ENCODE assay signal across 1 cellular context in the genomic region with DNA sequence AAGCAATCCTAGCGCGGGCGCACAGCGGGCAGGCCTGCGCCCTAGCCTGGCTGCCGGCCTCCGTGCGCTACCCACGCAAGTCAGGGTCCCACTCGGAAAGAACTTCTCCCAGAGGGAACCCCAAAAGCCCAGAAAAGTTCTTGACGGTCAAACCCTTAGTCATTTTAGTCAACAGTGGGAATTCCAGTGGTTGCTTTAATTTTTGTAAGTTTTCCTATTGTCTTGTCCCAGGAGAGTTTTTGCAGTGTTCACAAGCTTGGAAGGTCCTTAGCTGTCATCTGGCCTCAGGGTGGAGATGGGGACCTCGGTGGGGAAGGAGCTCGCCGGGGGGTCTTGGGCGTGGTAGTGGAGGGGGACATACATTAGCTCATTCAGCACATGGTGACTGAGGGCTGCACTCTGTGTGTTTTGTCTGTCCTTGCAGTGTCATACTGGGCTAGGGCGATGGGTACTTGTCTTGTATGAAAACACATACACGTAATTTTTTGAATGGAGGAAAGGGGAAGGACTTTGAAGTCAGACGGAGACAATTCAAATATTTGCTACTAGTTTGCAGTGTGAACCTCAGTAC.
TF ChIP-seq lines count a peak whose summit lies in the region.

No MANE protein-coding gene starts in this region.

TF ChIP-seq in K562, 482 proteins besides CTCF, POLR2A, EP300 and RAD21 (continued from another document):
- TF ChIP-seq ZNF133 (CRISPR knock-in tag; IDR thresholded peaks at IDR 0.05): no peak
- TF ChIP-seq, protein P1, sequence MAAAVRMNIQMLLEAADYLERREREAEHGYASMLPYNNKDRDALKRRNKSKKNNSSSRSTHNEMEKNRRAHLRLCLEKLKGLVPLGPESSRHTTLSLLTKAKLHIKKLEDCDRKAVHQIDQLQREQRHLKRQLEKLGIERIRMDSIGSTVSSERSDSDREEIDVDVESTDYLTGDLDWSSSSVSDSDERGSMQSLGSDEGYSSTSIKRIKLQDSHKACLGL (CRISPR knock-in tag; IDR thresholded peaks at IDR 0.05; ENCODE audit: borderline replicate concordance, poor library complexity, severe bottlenecking): no peak
- no peak for TF ChIP-seq SREBF2 (CRISPR knock-in tag; IDR thresholded peaks at IDR 0.05)
- no peak for TF ChIP-seq CBX5 (IDR thresholded peaks at IDR 0.05; ENCODE audit: borderline replicate concordance, low read depth)
- peak; percentile 30 for TF ChIP-seq ELF1 (tag; IDR thresholded peaks at IDR 0.05)
- TF ChIP-seq, protein P2, sequence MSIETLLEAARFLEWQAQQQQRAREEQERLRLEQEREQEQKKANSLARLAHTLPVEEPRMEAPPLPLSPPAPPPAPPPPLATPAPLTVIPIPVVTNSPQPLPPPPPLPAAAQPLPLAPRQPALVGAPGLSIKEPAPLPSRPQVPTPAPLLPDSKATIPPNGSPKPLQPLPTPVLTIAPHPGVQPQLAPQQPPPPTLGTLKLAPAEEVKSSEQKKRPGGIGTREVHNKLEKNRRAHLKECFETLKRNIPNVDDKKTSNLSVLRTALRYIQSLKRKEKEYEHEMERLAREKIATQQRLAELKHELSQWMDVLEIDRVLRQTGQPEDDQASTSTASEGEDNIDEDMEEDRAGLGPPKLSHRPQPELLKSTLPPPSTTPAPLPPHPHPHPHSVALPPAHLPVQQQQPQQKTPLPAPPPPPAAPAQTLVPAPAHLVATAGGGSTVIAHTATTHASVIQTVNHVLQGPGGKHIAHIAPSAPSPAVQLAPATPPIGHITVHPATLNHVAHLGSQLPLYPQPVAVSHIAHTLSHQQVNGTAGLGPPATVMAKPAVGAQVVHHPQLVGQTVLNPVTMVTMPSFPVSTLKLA (conservative IDR thresholded peaks at IDR 0.05): peak in 1 of 2 experiments; percentile 15; a peak in 3 of 4 replicates
- no peak for TF ChIP-seq ATF1 (CRISPR knock-in tag; IDR thresholded peaks at IDR 0.05)
- TF ChIP-seq ATF1 (tag; IDR thresholded peaks at IDR 0.05): peak; percentile 77
- 0 out of 4 replicates have a peak, but pooled peaks of 1 of the 2 experiments have one; percentile 13 for TF ChIP-seq TEAD1 (CRISPR knock-in tag; IDR thresholded peaks at IDR 0.05)
- no peak for TF ChIP-seq ZNF274 (IDR thresholded peaks at IDR 0.05; ENCODE audit: borderline replicate concordance, low read depth, low read length)
- TF ChIP-seq ZBED1 (IDR thresholded peaks at IDR 0.05): no peak
- TF ChIP-seq, protein P3, sequence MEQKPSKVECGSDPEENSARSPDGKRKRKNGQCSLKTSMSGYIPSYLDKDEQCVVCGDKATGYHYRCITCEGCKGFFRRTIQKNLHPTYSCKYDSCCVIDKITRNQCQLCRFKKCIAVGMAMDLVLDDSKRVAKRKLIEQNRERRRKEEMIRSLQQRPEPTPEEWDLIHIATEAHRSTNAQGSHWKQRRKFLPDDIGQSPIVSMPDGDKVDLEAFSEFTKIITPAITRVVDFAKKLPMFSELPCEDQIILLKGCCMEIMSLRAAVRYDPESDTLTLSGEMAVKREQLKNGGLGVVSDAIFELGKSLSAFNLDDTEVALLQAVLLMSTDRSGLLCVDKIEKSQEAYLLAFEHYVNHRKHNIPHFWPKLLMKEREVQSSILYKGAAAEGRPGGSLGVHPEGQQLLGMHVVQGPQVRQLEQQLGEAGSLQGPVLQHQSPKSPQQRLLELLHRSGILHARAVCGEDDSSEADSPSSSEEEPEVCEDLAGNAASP (IDR thresholded peaks at IDR 0.05): no peak
- TF ChIP-seq SAFB (IDR thresholded peaks at IDR 0.05; ENCODE audit: borderline replicate concordance, low read depth, low read length): 0 out of 2 replicates have a peak, but pooled peaks have one; percentile 43
- no peak for TF ChIP-seq BRD9 (IDR thresholded peaks at IDR 0.05; ENCODE audit: low read depth, partially characterized antibody)
- no peak for TF ChIP-seq PTBP1 (IDR thresholded peaks at IDR 0.05; ENCODE audit: low read depth, low read length)
- TF ChIP-seq, protein P4, sequence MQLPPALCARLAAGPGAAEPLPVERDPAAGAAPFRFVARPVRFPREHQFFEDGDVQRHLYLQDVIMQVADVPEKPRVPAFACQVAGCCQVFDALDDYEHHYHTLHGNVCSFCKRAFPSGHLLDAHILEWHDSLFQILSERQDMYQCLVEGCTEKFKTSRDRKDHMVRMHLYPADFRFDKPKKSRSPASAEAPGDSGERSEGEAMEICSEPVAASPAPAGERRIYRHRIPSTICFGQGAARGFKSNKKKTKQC (CRISPR knock-in tag; IDR thresholded peaks at IDR 0.05): peak; percentile 19; the same call in 1 of the 2 replicates
- TF ChIP-seq MCM5 (IDR thresholded peaks at IDR 0.05; ENCODE audit: low read depth): no peak
- TF ChIP-seq MAZ (CRISPR knock-in tag; conservative IDR thresholded peaks at IDR 0.05 in 1 of 2, IDR thresholded peaks at IDR 0.05 in 1 of 2): no peak
- TF ChIP-seq MYNN (IDR thresholded peaks at IDR 0.05): 0 out of 2 replicates have a peak, but pooled peaks have one; percentile 19
- TF ChIP-seq MYNN (CRISPR knock-in tag; IDR thresholded peaks at IDR 0.05): no peak
- no peak for TF ChIP-seq MEF2A (IDR thresholded peaks at IDR 0.05; ENCODE audit: control insufficient read depth, low read depth, low read length)
- TF ChIP-seq FOXA3 (CRISPR knock-in tag; conservative IDR thresholded peaks at IDR 0.05 in 1 of 2, IDR thresholded peaks at IDR 0.05 in 1 of 2): 0 out of 4 replicates have a peak, but pooled peaks of 1 of the 2 experiments have one; percentile 7
- no peak for TF ChIP-seq NR4A1 (CRISPR knock-in tag; IDR thresholded peaks at IDR 0.05)
- TF ChIP-seq NR4A1 (tag; IDR thresholded peaks at IDR 0.05): no peak
- TF ChIP-seq, protein P5, sequence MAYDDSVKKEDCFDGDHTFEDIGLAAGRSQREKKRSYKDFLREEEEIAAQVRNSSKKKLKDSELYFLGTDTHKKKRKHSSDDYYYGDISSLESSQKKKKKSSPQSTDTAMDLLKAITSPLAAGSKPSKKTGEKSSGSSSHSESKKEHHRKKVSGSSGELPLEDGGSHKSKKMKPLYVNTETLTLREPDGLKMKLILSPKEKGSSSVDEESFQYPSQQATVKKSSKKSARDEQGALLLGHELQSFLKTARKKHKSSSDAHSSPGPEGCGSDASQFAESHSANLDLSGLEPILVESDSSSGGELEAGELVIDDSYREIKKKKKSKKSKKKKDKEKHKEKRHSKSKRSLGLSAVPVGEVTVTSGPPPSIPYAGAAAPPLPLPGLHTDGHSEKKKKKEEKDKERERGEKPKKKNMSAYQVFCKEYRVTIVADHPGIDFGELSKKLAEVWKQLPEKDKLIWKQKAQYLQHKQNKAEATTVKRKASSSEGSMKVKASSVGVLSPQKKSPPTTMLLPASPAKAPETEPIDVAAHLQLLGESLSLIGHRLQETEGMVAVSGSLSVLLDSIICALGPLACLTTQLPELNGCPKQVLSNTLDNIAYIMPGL (CRISPR knock-in tag; IDR thresholded peaks at IDR 0.05): 0 out of 2 replicates have a peak, but pooled peaks have one; percentile 32
- TF ChIP-seq CXXC5 (CRISPR knock-in tag; IDR thresholded peaks at IDR 0.05): no peak
- no peak for TF ChIP-seq MAFF (IDR thresholded peaks at IDR 0.05; ENCODE audit: low read length)
- TF ChIP-seq, protein P6, sequence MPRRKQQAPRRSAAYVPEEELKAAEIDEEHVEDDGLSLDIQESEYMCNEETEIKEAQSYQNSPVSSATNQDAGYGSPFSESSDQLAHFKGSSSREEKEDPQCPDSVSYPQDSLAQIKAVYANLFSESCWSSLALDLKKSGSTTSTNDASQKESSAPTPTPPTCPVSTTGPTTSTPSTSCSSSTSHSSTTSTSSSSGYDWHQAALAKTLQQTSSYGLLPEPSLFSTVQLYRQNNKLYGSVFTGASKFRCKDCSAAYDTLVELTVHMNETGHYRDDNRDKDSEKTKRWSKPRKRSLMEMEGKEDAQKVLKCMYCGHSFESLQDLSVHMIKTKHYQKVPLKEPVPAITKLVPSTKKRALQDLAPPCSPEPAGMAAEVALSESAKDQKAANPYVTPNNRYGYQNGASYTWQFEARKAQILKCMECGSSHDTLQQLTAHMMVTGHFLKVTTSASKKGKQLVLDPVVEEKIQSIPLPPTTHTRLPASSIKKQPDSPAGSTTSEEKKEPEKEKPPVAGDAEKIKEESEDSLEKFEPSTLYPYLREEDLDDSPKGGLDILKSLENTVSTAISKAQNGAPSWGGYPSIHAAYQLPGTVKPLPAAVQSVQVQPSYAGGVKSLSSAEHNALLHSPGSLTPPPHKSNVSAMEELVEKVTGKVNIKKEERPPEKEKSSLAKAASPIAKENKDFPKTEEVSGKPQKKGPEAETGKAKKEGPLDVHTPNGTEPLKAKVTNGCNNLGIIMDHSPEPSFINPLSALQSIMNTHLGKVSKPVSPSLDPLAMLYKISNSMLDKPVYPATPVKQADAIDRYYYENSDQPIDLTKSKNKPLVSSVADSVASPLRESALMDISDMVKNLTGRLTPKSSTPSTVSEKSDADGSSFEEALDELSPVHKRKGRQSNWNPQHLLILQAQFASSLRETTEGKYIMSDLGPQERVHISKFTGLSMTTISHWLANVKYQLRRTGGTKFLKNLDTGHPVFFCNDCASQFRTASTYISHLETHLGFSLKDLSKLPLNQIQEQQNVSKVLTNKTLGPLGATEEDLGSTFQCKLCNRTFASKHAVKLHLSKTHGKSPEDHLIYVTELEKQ (CRISPR knock-in tag; IDR thresholded peaks at IDR 0.05): no peak
- no peak for TF ChIP-seq ZNF408 (CRISPR knock-in tag; IDR thresholded peaks at IDR 0.05; ENCODE audit: low read depth)
- TF ChIP-seq EP400 (IDR thresholded peaks at IDR 0.05): peak; percentile 49; the same call in 1 of the 2 replicates
TF ChIP-seq in K562: peak in this region for 13.
